ENCODE assay signal across 26 cellular contexts in genomic region chr13:41660426-41660825, GRCh38.
"Had no signal": no experiment of that assay in that cellular context is flagged by ENCODE, and none has a peak within 500 bp of the region (broad histone marks: within the 10 kb centered on the region; RNA-seq: fewer than 3 reads in every experiment).

No MANE protein-coding gene starts in this region.

- ATAC-seq: left colon; left lung; lower lobe of right lung; naive thymus-derived CD8-positive, alpha-beta T cell; pancreas; right cardiac atrium; sciatic nerve; stimulated activated memory B cell treated with anti-CD40 and anti-IgM and Interleukin-4, amounts not matched to agents 10 μg/mL and 1 μg/mL and 100 μg/mL, for 72 hours; stimulated activated naive CD8-positive, alpha-beta T cell treated with anti-CD3 and anti-CD28 coated beads, Interleukin-15, amount 100 ng/mL, for 72 hours had no signal

- H3K4me3 ChIP-seq: left lung, lower lobe of right lung, pancreas, prostate gland, spleen, tibial nerve, uterus had no signal

- DNase-seq: hypothalamus; immature natural killer cell; kidney; left colon; left lung; lower lobe of right lung; mammary epithelial cell; mesenchymal stem cell; naive thymus-derived CD8-positive, alpha-beta T cell; nucleus accumbens; pancreas; posterior cingulate gyrus; retina; right cardiac atrium; small intestine; spleen; stimulated activated CD4-positive, alpha-beta T cell treated with anti-CD3 and anti-CD28 coated beads, Interleukin-4, amount 100 ng/mL, for 24 hours; stimulated activated CD8-positive, alpha-beta memory T cell treated with anti-CD3 and anti-CD28 coated beads, Interleukin-4, amount 100 ng/mL, for 48 hours; stimulated activated naive CD4-positive, alpha-beta T cell treated with Interleukin-2 at 50 U/mL for 16 hours; stimulated activated naive CD8-positive, alpha-beta T cell treated with anti-CD3 and anti-CD28 coated beads, Interleukin-15, amount 100 ng/mL, for 72 hours; substantia nigra; uterus had no signal
